In genomic region chr17:27245230-27245696, GRCh38 we compare ENCODE assay signal across 1 cellular context.
TF ChIP-seq lines count a peak whose summit lies in the region.

No MANE protein-coding gene starts in this region.

TF ChIP-seq in HepG2, 621 proteins besides CTCF, POLR2A, EP300 and RAD21 (continued from another document and continues in another):
- no peak for TF ChIP-seq ZNF142 (CRISPR knock-in tag; IDR thresholded peaks at IDR 0.05)
- TF ChIP-seq ZNF710 (CRISPR knock-in tag; IDR thresholded peaks at IDR 0.05; ENCODE audit: borderline replicate concordance): no peak
- TF ChIP-seq ZNF296 (CRISPR knock-in tag; conservative IDR thresholded peaks at IDR 0.05): no peak
- TF ChIP-seq HNF1A (IDR thresholded peaks at IDR 0.05; ENCODE audit: low read depth): no peak
- TF ChIP-seq HNF1A (CRISPR knock-in tag; IDR thresholded peaks at IDR 0.05; ENCODE audit: borderline replicate concordance): no peak
- TF ChIP-seq ZNF672 (CRISPR knock-in tag; IDR thresholded peaks at IDR 0.05): no peak
- TF ChIP-seq ZNF225 (CRISPR knock-in tag; IDR thresholded peaks at IDR 0.05): no peak
- no peak for TF ChIP-seq ZNF841 (CRISPR knock-in tag; IDR thresholded peaks at IDR 0.05; ENCODE audit: borderline replicate concordance)
- no peak for TF ChIP-seq NR2F6 (IDR thresholded peaks at IDR 0.05)
- peak; percentile 63 for TF ChIP-seq NR2F6 (CRISPR knock-in tag; IDR thresholded peaks at IDR 0.05)
- TF ChIP-seq ZNF598 (CRISPR knock-in tag; IDR thresholded peaks at IDR 0.05; ENCODE audit: borderline replicate concordance): no peak
- no peak for TF ChIP-seq KLF9 (CRISPR knock-in tag; IDR thresholded peaks at IDR 0.05; ENCODE audit: low read depth)
- TF ChIP-seq TSC22D2 (CRISPR knock-in tag; IDR thresholded peaks at IDR 0.05; ENCODE audit: borderline replicate concordance): peak; percentile 45; the same call in 1 of the 2 replicates
- no peak for TF ChIP-seq HOXA5 (CRISPR knock-in tag; IDR thresholded peaks at IDR 0.05)
- TF ChIP-seq ZKSCAN5 (CRISPR knock-in tag; IDR thresholded peaks at IDR 0.05): no peak
- TF ChIP-seq SAFB2 (CRISPR knock-in tag; IDR thresholded peaks at IDR 0.05; ENCODE audit: borderline replicate concordance, low read depth): no peak
- peak; percentile 44; the same call in 1 of the 2 replicates for TF ChIP-seq ZFY (CRISPR knock-in tag; IDR thresholded peaks at IDR 0.05)
- peak; percentile 52; the same call in 1 of the 2 replicates for TF ChIP-seq ZBTB7B (CRISPR knock-in tag; IDR thresholded peaks at IDR 0.05)
- no peak for TF ChIP-seq ZNF766 (CRISPR knock-in tag; IDR thresholded peaks at IDR 0.05; ENCODE audit: borderline replicate concordance)
- TF ChIP-seq POGK (CRISPR knock-in tag; conservative IDR thresholded peaks at IDR 0.05): no peak
- TF ChIP-seq MAFG (CRISPR knock-in tag; IDR thresholded peaks at IDR 0.05): no peak
- peak; percentile 63 for TF ChIP-seq SALL1 (CRISPR knock-in tag; IDR thresholded peaks at IDR 0.05)
- TF ChIP-seq MTF1 (CRISPR knock-in tag; IDR thresholded peaks at IDR 0.05): no peak
- no peak for TF ChIP-seq KAT8 (CRISPR knock-in tag; IDR thresholded peaks at IDR 0.05)
- no peak for TF ChIP-seq SP1 (IDR thresholded peaks at IDR 0.05)
- peak; percentile 62 for TF ChIP-seq SP1 (CRISPR knock-in tag; IDR thresholded peaks at IDR 0.05)
- no peak; the same call in 1 of the 2 replicates for TF ChIP-seq ELF3 (CRISPR knock-in tag; IDR thresholded peaks at IDR 0.05)
- TF ChIP-seq ZNF563 (CRISPR knock-in tag; IDR thresholded peaks at IDR 0.05): no peak
- no peak for TF ChIP-seq KIAA2018 (CRISPR knock-in tag; IDR thresholded peaks at IDR 0.05; ENCODE audit: borderline replicate concordance)
- TF ChIP-seq ZFP82 (CRISPR knock-in tag; IDR thresholded peaks at IDR 0.05; ENCODE audit: borderline replicate concordance): no peak
- no peak for TF ChIP-seq ZNF850 (CRISPR knock-in tag; conservative IDR thresholded peaks at IDR 0.05)
- TF ChIP-seq ZMAT3 (CRISPR knock-in tag; conservative IDR thresholded peaks at IDR 0.05): no peak
- no peak for TF ChIP-seq HDAC6 (IDR thresholded peaks at IDR 0.05; ENCODE audit: low read depth, low read length)
- TF ChIP-seq ZNF276 (CRISPR knock-in tag; IDR thresholded peaks at IDR 0.05; ENCODE audit: low read depth): no peak
- TF ChIP-seq GABPA (IDR thresholded peaks at IDR 0.05; ENCODE audit: low read depth, low read length): no peak
- peak; percentile 36; the same call in 1 of the 2 replicates for TF ChIP-seq GABPA (CRISPR knock-in tag; IDR thresholded peaks at IDR 0.05; ENCODE audit: low read depth)
- TF ChIP-seq SP140L (CRISPR knock-in tag; IDR thresholded peaks at IDR 0.05; ENCODE audit: borderline replicate concordance): no peak
- TF ChIP-seq ZNF354B (CRISPR knock-in tag; IDR thresholded peaks at IDR 0.05): no peak
